In genomic region chr13:30690282-30691188, GRCh38 we compare ENCODE assay signal across 8 cellular contexts.
A peak's percentile ranks its signal among the peaks of the same experiment; 100 is the strongest.
DNase-seq lines count a peak whose midpoint lies in the region; ATAC-seq and TF ChIP-seq lines count a peak whose summit lies in the region.

No MANE protein-coding gene starts in this region.

- in situ Hi-C loops in astrocyte of the spinal cord (cut with HindIII; ENCODE audit: low sequenced_read_pairs) = no loop called here

- no peaks in the 10 kb centered on the region for H3F3A ChIP-seq in DOHH2 (ENCODE audit: control insufficient read depth, insufficient read depth)

- H4K20me1 ChIP-seq in DOHH2 (ENCODE audit: control insufficient read depth, insufficient read depth, low read depth, low read length) = no peaks in the 10 kb centered on the region

- peak overlapping the region in 3 of 5 donors; percentile 34 to 64 (median 35) for H3K9ac ChIP-seq in subcutaneous abdominal adipose tissue (ENCODE audit: low read length in 5 of 5)

- H3K79me2 ChIP-seq in DOHH2 (ENCODE audit: control insufficient read depth, low read length) = no peaks in the 10 kb centered on the region

- ATAC-seq in HG03159 (IDR thresholded peaks at IDR 0.05; ENCODE audit: unreplicated experiment) = no peak

- H3K36me3 ChIP-seq in DOHH2 (ENCODE audit: control insufficient read depth, low read length) (no peaks in the 10 kb centered on the region), subcutaneous abdominal adipose tissue (ENCODE audit: control insufficient read depth in 5 of 5, insufficient read depth in 5 of 5, low read length in 5 of 5) (no peaks in the 10 kb centered on the region)

- H3K27me3 ChIP-seq in DOHH2 (ENCODE audit: control insufficient read depth, low read length) = peaks cover 10% of the 10 kb centered on the region
- no peaks in the 10 kb centered on the region for H3K27me3 ChIP-seq in layer of hippocampus (ENCODE audit: control insufficient read depth, insufficient read depth, low read length)
- no peaks in the 10 kb centered on the region for H3K27me3 ChIP-seq in subcutaneous abdominal adipose tissue (ENCODE audit: control insufficient read depth in 5 of 5, insufficient read depth in 4 of 5, low read length in 5 of 5)

- H3K4me3 ChIP-seq in DOHH2 (ENCODE audit: low read length) (peak overlapping the region; percentile 72), astrocyte of the spinal cord (ENCODE audit: low read depth, low read length) (peak overlapping the region; percentile 4), subcutaneous abdominal adipose tissue (ENCODE audit: low read depth in 1 of 5, low read length in 5 of 5) (peak overlapping the region; percentile 55 to 88 (median 73))

- H3K27ac ChIP-seq in DOHH2 (ENCODE audit: low read depth, low read length) (peak overlapping the region; percentile 33; the same call in 1 of the 2 replicates), layer of hippocampus (ENCODE audit: low read depth, low read length) (peak overlapping the region; percentile 52), subcutaneous abdominal adipose tissue (ENCODE audit: low read depth, low read length) (peak overlapping the region; percentile 20)

- H3K9me2 ChIP-seq in DOHH2 (replicated peaks; ENCODE audit: control insufficient read depth, low read length) = no peaks in the 10 kb centered on the region

- TF ChIP-seq CTCF in DOHH2 (IDR thresholded peaks at IDR 0.05; ENCODE audit: low read depth, low read length, poor library complexity, severe bottlenecking) (no peak), astrocyte of the spinal cord (IDR thresholded peaks at IDR 0.05; ENCODE audit: low read depth, low read length) (no peak)

- peak overlapping the region; percentile 94 for H3K4me2 ChIP-seq in DOHH2 (ENCODE audit: low read length)

- DNase-seq in HCEC 1CT (peak; percentile 97), NCI-H748 treated with DMSO at 0.1 percent for 48 hours (lab: John Stamatoyannopoulos, UW) (peak; percentile 45), astrocyte of the spinal cord (ENCODE audit: low read depth, low spot score) (peak; percentile 94), NCI-H510A (lab: John Stamatoyannopoulos, UW) (no peak)

- peaks cover 21% of the 10 kb centered on the region for H3K4me1 ChIP-seq in DOHH2 (ENCODE audit: control insufficient read depth, low read length)
- peaks cover 0 to 19% (median 14%) of the 10 kb centered on the region in 5 donors for H3K4me1 ChIP-seq in subcutaneous abdominal adipose tissue (ENCODE audit: control insufficient read depth in 5 of 5, insufficient read depth in 5 of 5, low read length in 5 of 5)

- no peaks in the 10 kb centered on the region for H3K9me3 ChIP-seq in DOHH2 (ENCODE audit: control insufficient read depth, insufficient read depth, low read length)
- peaks cover 0 to 3% (median 0%) of the 10 kb centered on the region in 5 donors for H3K9me3 ChIP-seq in subcutaneous abdominal adipose tissue (ENCODE audit: control insufficient read depth in 5 of 5, low read length in 5 of 5)

Comparison
In these comparisons a context has a peak if more than half of its experiments do, and no peak if none do; other contexts are left out.
1. H3K4me3 ChIP-seq: peak in every context shown above with its lines; median percentile 73 in subcutaneous abdominal adipose tissue; 72 in DOHH2; 4 in astrocyte of the spinal cord.